1 cellular context compared by ENCODE assay signal in the genomic region with DNA sequence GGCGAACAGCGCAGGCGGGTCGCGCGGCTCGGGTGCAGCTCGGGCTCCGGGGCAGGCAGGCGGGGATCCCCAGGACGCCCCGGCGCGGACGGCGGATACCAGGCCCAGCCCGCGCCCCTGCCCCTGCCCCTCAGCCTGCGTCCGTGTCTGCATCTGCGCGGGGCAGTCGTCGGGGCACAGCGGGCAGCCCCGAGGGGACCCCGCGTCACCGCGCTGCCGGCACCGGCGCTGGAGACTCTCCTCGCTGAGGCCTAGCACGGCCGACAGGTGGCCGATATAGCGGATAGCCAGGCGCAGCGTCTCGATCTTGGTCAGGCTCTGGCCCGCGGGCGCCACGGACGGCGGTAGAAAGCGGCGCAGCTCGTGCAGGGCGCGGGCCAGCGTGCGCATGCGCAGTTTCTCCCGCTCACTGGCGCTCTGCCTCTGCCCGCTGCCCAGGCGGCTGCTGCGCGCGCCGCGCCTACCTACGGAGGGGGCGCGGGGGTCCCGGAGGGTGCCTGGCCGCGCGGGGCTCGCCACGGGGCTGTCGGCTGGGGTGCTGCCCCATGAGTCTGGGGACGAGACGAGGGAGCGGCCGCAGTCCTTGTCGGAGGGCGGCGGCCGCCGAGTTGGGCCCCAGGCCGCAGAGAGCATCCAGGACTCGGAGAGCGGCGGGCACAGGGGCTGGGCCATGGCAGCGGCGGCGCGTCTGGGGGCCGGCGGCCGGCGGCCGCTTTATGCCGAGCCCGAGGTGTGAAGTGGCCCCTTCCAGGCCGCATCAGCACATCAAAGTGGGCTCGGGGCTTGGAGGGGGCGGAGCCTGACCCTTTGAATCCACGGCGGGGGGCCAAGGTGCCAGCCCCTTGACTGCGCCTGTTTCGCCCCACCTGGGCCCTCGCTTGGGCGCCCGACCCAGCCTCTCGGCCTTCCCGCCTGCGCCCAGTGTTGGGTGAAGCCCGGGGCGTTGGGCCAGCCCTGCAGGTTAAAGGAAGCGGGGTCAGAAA.
TF ChIP-seq lines count a peak whose summit lies in the region.

Gene MESP1, minus strand, starts transcription at position 690 of the 983 bp plus-strand sequence. Its CDS starts 18 bp downstream, at position 672.

TF ChIP-seq in HepG2, 621 proteins besides CTCF, POLR2A, EP300 and RAD21 (continued from another document and continues in another):
- TF ChIP-seq STAT6 (CRISPR knock-in tag; IDR thresholded peaks at IDR 0.05; ENCODE audit: borderline replicate concordance) = no peak
- 0 out of 2 replicates have a peak, but pooled peaks have one; percentile 41 for TF ChIP-seq SIX4 (CRISPR knock-in tag; IDR thresholded peaks at IDR 0.05)
- no peak for TF ChIP-seq ZNF12 (CRISPR knock-in tag; IDR thresholded peaks at IDR 0.05)
- no peak for TF ChIP-seq YEATS4 (CRISPR knock-in tag; IDR thresholded peaks at IDR 0.05; ENCODE audit: borderline replicate concordance)
- no peak for TF ChIP-seq CREM (IDR thresholded peaks at IDR 0.05)
- no peak for TF ChIP-seq CREM (CRISPR knock-in tag; IDR thresholded peaks at IDR 0.05)
- no peak for TF ChIP-seq NFATC3 (CRISPR knock-in tag; IDR thresholded peaks at IDR 0.05)
- TF ChIP-seq PAWR (CRISPR knock-in tag; IDR thresholded peaks at IDR 0.05; ENCODE audit: borderline replicate concordance) = no peak
- TF ChIP-seq NPAS2 (CRISPR knock-in tag; IDR thresholded peaks at IDR 0.05; ENCODE audit: borderline replicate concordance) = no peak
- no peak for TF ChIP-seq ZNF747 (CRISPR knock-in tag; IDR thresholded peaks at IDR 0.05; ENCODE audit: borderline replicate concordance)
- TF ChIP-seq, protein P1, sequence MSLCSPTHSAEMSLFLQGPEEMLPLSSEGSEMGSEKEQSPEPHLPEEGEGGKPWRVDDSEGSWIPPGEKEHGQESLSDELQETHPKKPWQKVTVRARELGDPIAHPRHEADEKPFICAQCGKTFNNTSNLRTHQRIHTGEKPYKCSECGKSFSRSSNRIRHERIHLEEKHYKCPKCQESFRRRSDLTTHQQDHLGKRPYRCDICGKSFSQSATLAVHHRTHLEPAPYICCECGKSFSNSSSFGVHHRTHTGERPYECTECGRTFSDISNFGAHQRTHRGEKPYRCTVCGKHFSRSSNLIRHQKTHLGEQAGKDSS (CRISPR knock-in tag; IDR thresholded peaks at IDR 0.05; ENCODE audit: borderline replicate concordance, low read depth) = no peak; the same call in 1 of the 2 replicates
- 0 out of 2 replicates have a peak, but pooled peaks have one; percentile 66 for TF ChIP-seq PREB (CRISPR knock-in tag; IDR thresholded peaks at IDR 0.05)
- no peak for TF ChIP-seq ZNF841 (CRISPR knock-in tag; IDR thresholded peaks at IDR 0.05; ENCODE audit: borderline replicate concordance)
- TF ChIP-seq, protein P2, sequence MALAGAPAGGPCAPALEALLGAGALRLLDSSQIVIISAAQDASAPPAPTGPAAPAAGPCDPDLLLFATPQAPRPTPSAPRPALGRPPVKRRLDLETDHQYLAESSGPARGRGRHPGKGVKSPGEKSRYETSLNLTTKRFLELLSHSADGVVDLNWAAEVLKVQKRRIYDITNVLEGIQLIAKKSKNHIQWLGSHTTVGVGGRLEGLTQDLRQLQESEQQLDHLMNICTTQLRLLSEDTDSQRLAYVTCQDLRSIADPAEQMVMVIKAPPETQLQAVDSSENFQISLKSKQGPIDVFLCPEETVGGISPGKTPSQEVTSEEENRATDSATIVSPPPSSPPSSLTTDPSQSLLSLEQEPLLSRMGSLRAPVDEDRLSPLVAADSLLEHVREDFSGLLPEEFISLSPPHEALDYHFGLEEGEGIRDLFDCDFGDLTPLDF (CRISPR knock-in tag; IDR thresholded peaks at IDR 0.05) = peak; percentile 82
- peak; percentile 74 for TF ChIP-seq ZNF124 (CRISPR knock-in tag; IDR thresholded peaks at IDR 0.05)
- TF ChIP-seq ZNF3 (CRISPR knock-in tag; IDR thresholded peaks at IDR 0.05) = no peak
- TF ChIP-seq ZNF670 (CRISPR knock-in tag; IDR thresholded peaks at IDR 0.05; ENCODE audit: borderline replicate concordance) = no peak
- TF ChIP-seq RBFOX2 (IDR thresholded peaks at IDR 0.05; ENCODE audit: low read depth, low read length) = peak; percentile 62
- TF ChIP-seq SRSF9 (IDR thresholded peaks at IDR 0.05; ENCODE audit: borderline replicate concordance, insufficient read depth, low read depth, low read length, poor library complexity, severe bottlenecking) = no peak
- no peak for TF ChIP-seq GZF1 (CRISPR knock-in tag; IDR thresholded peaks at IDR 0.05)
- TF ChIP-seq ZBTB42 (CRISPR knock-in tag; IDR thresholded peaks at IDR 0.05) = no peak
- TF ChIP-seq TRIM24 (CRISPR knock-in tag; IDR thresholded peaks at IDR 0.05) = no peak
- TF ChIP-seq KLF9 (CRISPR knock-in tag; IDR thresholded peaks at IDR 0.05; ENCODE audit: low read depth) = no peak
- TF ChIP-seq BRD4 (CRISPR knock-in tag; IDR thresholded peaks at IDR 0.05) = no peak
- no peak for TF ChIP-seq ZNF720 (CRISPR knock-in tag; IDR thresholded peaks at IDR 0.05)
- TF ChIP-seq SMARCC2 (IDR thresholded peaks at IDR 0.05) = no peak
- TF ChIP-seq HNF1A (IDR thresholded peaks at IDR 0.05; ENCODE audit: low read depth) = no peak
- no peak for TF ChIP-seq HNF1A (CRISPR knock-in tag; IDR thresholded peaks at IDR 0.05; ENCODE audit: borderline replicate concordance)
- no peak for TF ChIP-seq ZMYM3 (CRISPR knock-in tag; IDR thresholded peaks at IDR 0.05)
- TF ChIP-seq HIVEP1 (CRISPR knock-in tag; IDR thresholded peaks at IDR 0.05) = no peak
- TF ChIP-seq NFRKB (IDR thresholded peaks at IDR 0.05) = no peak
- TF ChIP-seq SETDB1 (CRISPR knock-in tag; IDR thresholded peaks at IDR 0.05; ENCODE audit: borderline replicate concordance) = no peak
- TF ChIP-seq, protein P3, sequence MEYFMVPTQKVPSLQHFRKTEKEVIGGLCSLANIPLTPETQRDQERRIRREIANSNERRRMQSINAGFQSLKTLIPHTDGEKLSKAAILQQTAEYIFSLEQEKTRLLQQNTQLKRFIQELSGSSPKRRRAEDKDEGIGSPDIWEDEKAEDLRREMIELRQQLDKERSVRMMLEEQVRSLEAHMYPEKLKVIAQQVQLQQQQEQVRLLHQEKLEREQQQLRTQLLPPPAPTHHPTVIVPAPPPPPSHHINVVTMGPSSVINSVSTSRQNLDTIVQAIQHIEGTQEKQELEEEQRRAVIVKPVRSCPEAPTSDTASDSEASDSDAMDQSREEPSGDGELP (IDR thresholded peaks at IDR 0.05; ENCODE audit: borderline replicate concordance, low read depth) = no peak; the same call in 1 of the 2 replicates
- peak; percentile 45; the same call in 1 of the 2 replicates for TF ChIP-seq ZNF772 (CRISPR knock-in tag; IDR thresholded peaks at IDR 0.05)
- no peak for TF ChIP-seq HNRNPH1 (optimal IDR thresholded peaks at IDR 0.05; ENCODE audit: low read depth, low read length)
- TF ChIP-seq, protein P4, sequence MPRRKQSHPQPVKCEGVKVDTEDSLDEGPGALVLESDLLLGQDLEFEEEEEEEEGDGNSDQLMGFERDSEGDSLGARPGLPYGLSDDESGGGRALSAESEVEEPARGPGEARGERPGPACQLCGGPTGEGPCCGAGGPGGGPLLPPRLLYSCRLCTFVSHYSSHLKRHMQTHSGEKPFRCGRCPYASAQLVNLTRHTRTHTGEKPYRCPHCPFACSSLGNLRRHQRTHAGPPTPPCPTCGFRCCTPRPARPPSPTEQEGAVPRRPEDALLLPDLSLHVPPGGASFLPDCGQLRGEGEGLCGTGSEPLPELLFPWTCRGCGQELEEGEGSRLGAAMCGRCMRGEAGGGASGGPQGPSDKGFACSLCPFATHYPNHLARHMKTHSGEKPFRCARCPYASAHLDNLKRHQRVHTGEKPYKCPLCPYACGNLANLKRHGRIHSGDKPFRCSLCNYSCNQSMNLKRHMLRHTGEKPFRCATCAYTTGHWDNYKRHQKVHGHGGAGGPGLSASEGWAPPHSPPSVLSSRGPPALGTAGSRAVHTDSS (CRISPR knock-in tag; conservative IDR thresholded peaks at IDR 0.05) = no peak
- TF ChIP-seq FOXA3 (CRISPR knock-in tag; IDR thresholded peaks at IDR 0.05) = no peak
- TF ChIP-seq PITX1 (CRISPR knock-in tag; IDR thresholded peaks at IDR 0.05) = 0 out of 2 replicates have a peak, but pooled peaks have one; percentile 26
- TF ChIP-seq ZBTB2 (CRISPR knock-in tag; IDR thresholded peaks at IDR 0.05; ENCODE audit: low read depth) = 0 out of 2 replicates have a peak, but pooled peaks have one; percentile 41
- TF ChIP-seq ZNF335 (CRISPR knock-in tag; IDR thresholded peaks at IDR 0.05) = no peak
- TF ChIP-seq TSC22D2 (CRISPR knock-in tag; IDR thresholded peaks at IDR 0.05; ENCODE audit: borderline replicate concordance) = no peak
